Comparison of ENCODE assay signal across 1 cellular context in genomic region chr3:126418661-126419131, GRCh38.
TF ChIP-seq lines count a peak whose summit lies in the region.

No MANE protein-coding gene starts in this region.

TF ChIP-seq in SK-N-SH, 30 proteins besides CTCF, POLR2A, EP300 and RAD21 (continued from another document):
- no peak for TF ChIP-seq RFX5 (IDR thresholded peaks at IDR 0.05; ENCODE audit: low read length)
- no peak for TF ChIP-seq RXRA (IDR thresholded peaks at IDR 0.05; ENCODE audit: borderline replicate concordance, low read depth)
- TF ChIP-seq IRF3 (IDR thresholded peaks at IDR 0.05; ENCODE audit: low read depth, low read length), result no peak
- no peak for TF ChIP-seq FOSL2 (IDR thresholded peaks at IDR 0.05; ENCODE audit: borderline replicate concordance, low read depth)
- TF ChIP-seq MAX (IDR thresholded peaks at IDR 0.05; ENCODE audit: low read depth), result no peak
- TF ChIP-seq SMC3 (IDR thresholded peaks at IDR 0.05; ENCODE audit: low read depth, low read length), result no peak
- no peak for TF ChIP-seq JUND (IDR thresholded peaks at IDR 0.05)
TF ChIP-seq in SK-N-SH: peak in this region for 0.
